ENCODE assay signal across 8 cellular contexts in the genomic region with DNA sequence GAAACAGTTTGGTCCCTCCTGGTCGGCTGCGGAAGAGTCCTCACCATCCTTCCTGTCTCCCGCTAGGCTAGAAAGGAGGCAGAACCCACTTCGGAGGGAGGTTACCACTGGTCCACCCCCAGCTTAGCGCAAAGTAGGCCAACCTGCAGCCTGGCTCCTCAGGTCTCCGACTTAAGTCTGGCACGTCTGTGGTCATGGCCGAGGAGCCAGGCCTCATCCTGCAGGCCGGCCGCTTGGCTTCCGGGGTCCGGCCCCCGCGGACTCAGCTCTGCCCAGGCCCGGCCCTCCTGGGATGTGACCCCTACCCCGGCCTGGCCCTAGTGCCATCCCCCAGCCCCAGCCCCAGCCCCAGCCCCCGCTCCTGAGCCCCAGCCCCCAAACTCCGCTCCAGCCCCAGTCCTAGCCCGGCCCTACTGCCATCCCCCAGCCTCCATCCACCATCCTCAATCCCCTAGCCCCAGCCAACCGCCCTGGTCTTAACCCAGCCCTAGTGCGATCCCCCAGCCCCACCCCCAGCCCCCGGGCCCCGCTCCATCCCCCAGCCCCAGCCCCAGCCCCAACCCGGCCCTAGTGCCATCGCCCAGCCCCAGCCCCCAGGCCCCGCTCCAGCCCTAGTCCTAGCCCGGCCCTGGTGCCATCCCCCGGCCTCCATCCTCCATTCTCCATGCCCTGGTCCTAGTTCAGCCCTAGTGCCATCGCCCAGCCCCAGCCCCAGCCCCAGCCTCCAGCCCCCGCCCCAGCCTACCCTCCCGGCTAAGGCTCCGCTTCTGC. TPM values are rescaled to one million over a fixed set of nuclear protein-coding genes. Genes with fewer than 3 reads are reported as not detected.
A peak's percentile ranks its signal among the peaks of the same experiment; 100 is the strongest.
DNase-seq lines count a peak whose midpoint lies in the region; ATAC-seq and TF ChIP-seq lines count a peak whose summit lies in the region.

No MANE protein-coding gene starts in this region.

- no peak for TF ChIP-seq CTCF in cardiac muscle cell (IDR thresholded peaks at IDR 0.05; ENCODE audit: low read depth, low read length)
- TF ChIP-seq CTCF in progenitor cell of endocrine pancreas (IDR thresholded peaks at IDR 0.05; ENCODE audit: unreplicated experiment), result no peak

- DNase-seq in NCI-H2227 (lab: John Stamatoyannopoulos, UW; ENCODE audit: unreplicated experiment), result peak; percentile 16
- DNase-seq in NCI-H2227 treated with DMSO at 0.1 percent for 48 hours (lab: John Stamatoyannopoulos, UW), result no peak
- DNase-seq in activated T-helper 1 cell treated with anti-CD3 and anti-CD28 coated beads, Interleukin-12 subunit alpha, Interleukin-12 subunit beta, Interleukin-2, Interleukin-4 antibody, amounts not matched to agents 30 ng/mL and 10 ng/mL and 1 ng/mL, durations not matched to agents 14 hours and 24 hours and 36 hours (ENCODE audit: low spot score), result peak; percentile 11
- peak; percentile 9 to 42 for DNase-seq in cardiac muscle cell (ENCODE audit: low read depth in 1 of 2, low spot score in 1 of 2)
- no peak for DNase-seq in progenitor cell of endocrine pancreas (ENCODE audit: low spot score, unreplicated experiment)
- DNase-seq in NCI-H187 (lab: John Stamatoyannopoulos, UW), result no peak

- H3K36me3 Mint-ChIP-seq in activated T-helper 1 cell treated with anti-CD3 and anti-CD28 coated beads, Interleukin-12 subunit alpha, Interleukin-12 subunit beta, Interleukin-2, Interleukin-4 antibody, amounts not matched to agents 30 ng/mL and 10 ng/mL and 1 ng/mL, durations not matched to agents 14 hours and 24 hours and 36 hours (ENCODE audit: low read depth), result peaks cover 27% of the 10 kb centered on the region
- peaks cover 10% of the 10 kb centered on the region for H3K36me3 Mint-ChIP-seq in progenitor cell of endocrine pancreas (ENCODE audit: insufficient read depth)

- no peaks in the 10 kb centered on the region for H3K4me1 ChIP-seq in HUES6 (ENCODE audit: control insufficient read depth, insufficient read depth, low read length)
- H3K4me1 ChIP-seq in cardiac muscle cell (ENCODE audit: low read depth), result peaks cover 3% of the 10 kb centered on the region

- intact Hi-C loops in activated T-helper 1 cell treated with anti-CD3 and anti-CD28 coated beads, Interleukin-12 subunit alpha, Interleukin-12 subunit beta, Interleukin-2, Interleukin-4 antibody, amounts not matched to agents 30 ng/mL and 10 ng/mL and 1 ng/mL, durations not matched to agents 14 hours and 24 hours and 36 hours (cut with micrococcal nuclease), result loop anchor here (5.0 kb wide), 3 partner anchors 44 to 414 kb away; partner anchors contain the start of gene FNBP1

- H3K9me3 ChIP-seq in HUES6 (ENCODE audit: control insufficient read depth, insufficient read depth, low read depth, low read length) (no peaks in the 10 kb centered on the region), cardiac muscle cell (ENCODE audit: low read depth) (no peaks in the 10 kb centered on the region)

- peak overlapping the region; percentile 91 for H3K4me3 Mint-ChIP-seq in activated T-helper 1 cell treated with anti-CD3 and anti-CD28 coated beads, Interleukin-12 subunit alpha, Interleukin-12 subunit beta, Interleukin-2, Interleukin-4 antibody, amounts not matched to agents 30 ng/mL and 10 ng/mL and 1 ng/mL, durations not matched to agents 14 hours and 24 hours and 36 hours
- H3K4me3 Mint-ChIP-seq in progenitor cell of endocrine pancreas (ENCODE audit: low read depth), result peak overlapping the region; percentile 81

- H3K4me3 ChIP-seq in HUES6 (ENCODE audit: low read depth, low read length) (peak overlapping the region; percentile 84), cardiac muscle cell (peak overlapping the region; percentile 92)

- H3K27ac ChIP-seq in HUES6 (ENCODE audit: low read depth, low read length) (no peak overlapping the region; the same call in 1 of the 2 replicates), cardiac muscle cell (peak overlapping the region; percentile 84)

- peak overlapping the region; percentile 76 for H3K27ac Mint-ChIP-seq in activated T-helper 1 cell treated with anti-CD3 and anti-CD28 coated beads, Interleukin-12 subunit alpha, Interleukin-12 subunit beta, Interleukin-2, Interleukin-4 antibody, amounts not matched to agents 30 ng/mL and 10 ng/mL and 1 ng/mL, durations not matched to agents 14 hours and 24 hours and 36 hours
- peak overlapping the region; percentile 91 for H3K27ac Mint-ChIP-seq in progenitor cell of endocrine pancreas

- peaks cover 18% of the 10 kb centered on the region for H3K4me1 Mint-ChIP-seq in activated T-helper 1 cell treated with anti-CD3 and anti-CD28 coated beads, Interleukin-12 subunit alpha, Interleukin-12 subunit beta, Interleukin-2, Interleukin-4 antibody, amounts not matched to agents 30 ng/mL and 10 ng/mL and 1 ng/mL, durations not matched to agents 14 hours and 24 hours and 36 hours (ENCODE audit: low read depth)
- peaks cover 7% of the 10 kb centered on the region for H3K4me1 Mint-ChIP-seq in progenitor cell of endocrine pancreas (ENCODE audit: low read depth)

- H3K36me3 ChIP-seq in HUES6 (ENCODE audit: control insufficient read depth, insufficient read depth, low read length) (peaks cover 49% of the 10 kb centered on the region), cardiac muscle cell (peaks cover 28% of the 10 kb centered on the region)

- H3K9ac ChIP-seq in HUES6 (ENCODE audit: low read length), result peak overlapping the region; percentile 96

- no peaks in the 10 kb centered on the region for H3K27me3 Mint-ChIP-seq in activated T-helper 1 cell treated with anti-CD3 and anti-CD28 coated beads, Interleukin-12 subunit alpha, Interleukin-12 subunit beta, Interleukin-2, Interleukin-4 antibody, amounts not matched to agents 30 ng/mL and 10 ng/mL and 1 ng/mL, durations not matched to agents 14 hours and 24 hours and 36 hours (ENCODE audit: insufficient read depth)
- no peaks in the 10 kb centered on the region for H3K27me3 Mint-ChIP-seq in progenitor cell of endocrine pancreas

- H3K27me3 ChIP-seq in HUES6 (ENCODE audit: control insufficient read depth, insufficient read depth, low read length), result no peaks in the 10 kb centered on the region
- no peaks in the 10 kb centered on the region for H3K27me3 ChIP-seq in cardiac muscle cell

- no peaks in the 10 kb centered on the region for H3K9me3 Mint-ChIP-seq in activated T-helper 1 cell treated with anti-CD3 and anti-CD28 coated beads, Interleukin-12 subunit alpha, Interleukin-12 subunit beta, Interleukin-2, Interleukin-4 antibody, amounts not matched to agents 30 ng/mL and 10 ng/mL and 1 ng/mL, durations not matched to agents 14 hours and 24 hours and 36 hours
- no peaks in the 10 kb centered on the region for H3K9me3 Mint-ChIP-seq in progenitor cell of endocrine pancreas (ENCODE audit: low read depth)

- no peak for ATAC-seq in GM19397 (IDR thresholded peaks at IDR 0.05; ENCODE audit: unreplicated experiment)

RNA-seq across cellular contexts. Expression of gene TOR1A, which starts 0.6 kb away (rescaled TPM):
- total RNA-seq in activated T-helper 1 cell treated with anti-CD3 and anti-CD28 coated beads, Interleukin-12 subunit alpha, Interleukin-12 subunit beta, Interleukin-2, Interleukin-4 antibody, amounts not matched to agents 30 ng/mL and 10 ng/mL and 1 ng/mL, durations not matched to agents 14 hours and 24 hours and 36 hours, result 61.3 and 62.1 TPM in 2 replicates
- 28.2 and 39.4 TPM in 2 replicates for total RNA-seq in cardiac muscle cell
- 33.5 and 35.2 TPM in 2 replicates for polyA plus RNA-seq in cardiac muscle cell
- 33.1 and 39.0 TPM in 2 replicates for total RNA-seq in progenitor cell of endocrine pancreas

RNA-seq across cellular contexts. Expression of gene C9orf78, which starts 11.7 kb away (rescaled TPM):
- 64.0 and 67.4 TPM in 2 replicates for total RNA-seq in activated T-helper 1 cell treated with anti-CD3 and anti-CD28 coated beads, Interleukin-12 subunit alpha, Interleukin-12 subunit beta, Interleukin-2, Interleukin-4 antibody, amounts not matched to agents 30 ng/mL and 10 ng/mL and 1 ng/mL, durations not matched to agents 14 hours and 24 hours and 36 hours
- total RNA-seq in cardiac muscle cell, result 31.1 and 66.5 TPM in 2 replicates
- polyA plus RNA-seq in cardiac muscle cell, result 56.5 and 65.5 TPM in 2 replicates
- 30.4 and 30.8 TPM in 2 replicates for total RNA-seq in progenitor cell of endocrine pancreas

RNA-seq across cellular contexts. Expression of gene USP20, which starts 11.9 kb away (rescaled TPM):
- total RNA-seq in activated T-helper 1 cell treated with anti-CD3 and anti-CD28 coated beads, Interleukin-12 subunit alpha, Interleukin-12 subunit beta, Interleukin-2, Interleukin-4 antibody, amounts not matched to agents 30 ng/mL and 10 ng/mL and 1 ng/mL, durations not matched to agents 14 hours and 24 hours and 36 hours, result 47.9 and 50.2 TPM in 2 replicates
- total RNA-seq in cardiac muscle cell, result 36.7 and 47.3 TPM in 2 replicates
- 32.7 and 43.4 TPM in 2 replicates for polyA plus RNA-seq in cardiac muscle cell
- total RNA-seq in progenitor cell of endocrine pancreas, result 41.2 and 41.8 TPM in 2 replicates

RNA-seq across cellular contexts. Expression of gene TOR1B, which starts 20.4 kb away (rescaled TPM):
- 21.9 and 25.6 TPM in 2 replicates for total RNA-seq in activated T-helper 1 cell treated with anti-CD3 and anti-CD28 coated beads, Interleukin-12 subunit alpha, Interleukin-12 subunit beta, Interleukin-2, Interleukin-4 antibody, amounts not matched to agents 30 ng/mL and 10 ng/mL and 1 ng/mL, durations not matched to agents 14 hours and 24 hours and 36 hours
- 15.5 and 18.0 TPM in 2 replicates for total RNA-seq in cardiac muscle cell
- 12.7 and 16.4 TPM in 2 replicates for polyA plus RNA-seq in cardiac muscle cell
- total RNA-seq in progenitor cell of endocrine pancreas, result 14.7 and 19.8 TPM in 2 replicates

Comparison
In these comparisons a context has a peak if more than half of its experiments do, and no peak if none do; other contexts are left out.
1. DNase-seq: peak in NCI-H2227 (single experiment), activated T-helper 1 cell treated with anti-CD3 and anti-CD28 coated beads, Interleukin-12 subunit alpha, Interleukin-12 subunit beta, Interleukin-2, Interleukin-4 antibody, amounts not matched to agents 30 ng/mL and 10 ng/mL and 1 ng/mL, durations not matched to agents 14 hours and 24 hours and 36 hours (single experiment) and cardiac muscle cell (2 of 2); none in NCI-H2227 treated with DMSO at 0.1 percent for 48 hours (single experiment), progenitor cell of endocrine pancreas (single experiment) and NCI-H187 (0 of 2).